ENCODE assay signal across 1 cellular context in genomic region chr6:119076173-119076965, GRCh38.
TF ChIP-seq lines count a peak whose summit lies in the region.

No MANE protein-coding gene starts in this region.

TF ChIP-seq in K562, 482 proteins besides CTCF, POLR2A, EP300 and RAD21 (continued from another document):
- TF ChIP-seq ZNF280A (IDR thresholded peaks at IDR 0.05; ENCODE audit: low read depth, partially characterized antibody) (no peak), NR0B1 (IDR thresholded peaks at IDR 0.05; ENCODE audit: partially characterized antibody) (no peak), MIER1 (IDR thresholded peaks at IDR 0.05; ENCODE audit: low read depth) (no peak), MAFG (tag; conservative IDR thresholded peaks at IDR 0.05) (no peak), ZNF280B (CRISPR knock-in tag; IDR thresholded peaks at IDR 0.05) (no peak), ZNF41 (CRISPR knock-in tag; conservative IDR thresholded peaks at IDR 0.05) (no peak), RHOXF2B (CRISPR knock-in tag; conservative IDR thresholded peaks at IDR 0.05) (no peak), ZBTB17 (CRISPR knock-in tag; IDR thresholded peaks at IDR 0.05) (no peak), ZNF695 (CRISPR knock-in tag; IDR thresholded peaks at IDR 0.05) (no peak), KLF6 (CRISPR knock-in tag; IDR thresholded peaks at IDR 0.05; ENCODE audit: borderline replicate concordance) (no peak), ZBTB2 (IDR thresholded peaks at IDR 0.05) (no peak)
